In genomic region chr16:81686391-81687182, GRCh38 we compare ENCODE assay signal across 19 cellular contexts.
DNase-seq lines count a peak whose midpoint lies in the region; FAIRE-seq and TF ChIP-seq lines count a peak whose summit lies in the region.
"Had no signal": no experiment of that assay in that cellular context is flagged by ENCODE, and none has a peak within 500 bp of the region (broad histone marks: within the 10 kb centered on the region; RNA-seq: fewer than 3 reads in every experiment).

No MANE protein-coding gene starts in this region.

- DNase-seq in OCI-M2 (lab: John Stamatoyannopoulos, UW; ENCODE audit: unreplicated experiment) = peak; percentile 73
- DNase-seq in dermis microvascular lymphatic vessel endothelial cell (ENCODE audit: low read depth in 2 of 2) = peak; percentile 15 to 99
- DNase-seq in iris pigment epithelial cell (ENCODE audit: low read depth) = peak; percentile 17
- DNase-seq in GM12892 (ENCODE audit: insufficient read length) = no peak
- DNase-seq in NCI-H524 (lab: John Stamatoyannopoulos, UW) = no peak
- no peak for DNase-seq in DMS153 (lab: John Stamatoyannopoulos, UW)
- DNase-seq: activated CD4-positive, alpha-beta T cell treated with anti-CD3 and anti-CD28 coated beads for 1 hour; activated CD8-positive, alpha-beta memory T cell treated with anti-CD3 and anti-CD28 coated beads, Interleukin-2, amount 50 U/mL, for 4 hours; activated effector memory CD4-positive, alpha-beta T cell treated with anti-CD3 and anti-CD28 coated beads, Interleukin-2, amount 50 U/mL, for 16 hours; AML-193; amniotic stem cell; gastrocnemius medialis; immature natural killer cell; midbrain; MM.1S; NCI-H1694 treated with DMSO at 0.1 percent for 48 hours; NCI-H510A; SIG-M5 had no signal

- H3K27me3 ChIP-seq in stomach smooth muscle (ENCODE audit: control insufficient read depth in 1 of 2, insufficient read depth in 2 of 2, low read length in 2 of 2) = no peaks in the 10 kb centered on the region
- H3K27me3 ChIP-seq: gastrocnemius medialis had no signal

- no peak for FAIRE-seq in GM12892 (lab: Jason Lieb, UNC)

- peaks cover 5 to 15% of the 10 kb centered on the region in 2 donors for H3K36me3 ChIP-seq in stomach smooth muscle (ENCODE audit: control insufficient read depth in 2 of 2, insufficient read depth in 2 of 2, low read length in 2 of 2)
- H3K36me3 ChIP-seq: gastrocnemius medialis had no signal

- peaks cover 19% of the 10 kb centered on the region for H3K4me1 ChIP-seq in stomach smooth muscle (ENCODE audit: control insufficient read depth, insufficient read depth, low read length)
- H3K4me1 ChIP-seq: gastrocnemius medialis had no signal

- no peaks in the 10 kb centered on the region for H3K9me3 ChIP-seq in stomach smooth muscle (ENCODE audit: control insufficient read depth in 2 of 2, low read length in 2 of 2)
- H3K9me3 ChIP-seq: gastrocnemius medialis had no signal

- TF ChIP-seq POLR2A in GM12892 (IDR thresholded peaks at IDR 0.05; ENCODE audit: low read depth, low read length) = no peak

- no peak overlapping the region for H3K4me3 ChIP-seq in stomach smooth muscle (ENCODE audit: low read length in 2 of 2)
- H3K4me3 ChIP-seq: gastrocnemius medialis had no signal

- peak overlapping the region; percentile 37 for H3K27ac ChIP-seq in stomach smooth muscle (ENCODE audit: low read length)

- no peak overlapping the region for H3K9ac ChIP-seq in stomach smooth muscle (ENCODE audit: low read length in 2 of 2)

Comparison
In these comparisons a context has a peak if more than half of its experiments do, and no peak if none do; other contexts are left out.
1. DNase-seq: peak in OCI-M2 (single experiment), dermis microvascular lymphatic vessel endothelial cell (2 of 2) and iris pigment epithelial cell (single experiment); none in GM12892 (single experiment), NCI-H524 (0 of 2) and DMS153 (single experiment).